ENCODE assay signal across 12 cellular contexts in genomic region chr5:167819406-167819805, GRCh38.
A peak's percentile ranks its signal among the peaks of the same experiment; 100 is the strongest.
DNase-seq lines count a peak whose midpoint lies in the region; ATAC-seq and TF ChIP-seq lines count a peak whose summit lies in the region.
"Had no signal": no experiment of that assay in that cellular context is flagged by ENCODE, and none has a peak within 500 bp of the region (broad histone marks: within the 10 kb centered on the region; RNA-seq: fewer than 3 reads in every experiment).

No MANE protein-coding gene starts in this region.

- H3K4me1 Mint-ChIP-seq in CD4-positive, alpha-beta memory T cell = no peaks in the 10 kb centered on the region

- no peak overlapping the region for H3K4me2 ChIP-seq in trophoblast cell (ENCODE audit: low read length)

- POLR2A ChIA-PET in CD4-positive, alpha-beta memory T cell (lab: Charles Lee; ENCODE audit: partially characterized antibody) = no interaction called here

- no peaks in the 10 kb centered on the region for H3K27me3 ChIP-seq in CD4-positive, alpha-beta memory T cell (ENCODE audit: insufficient read depth, low read length)
- H3K27me3 ChIP-seq in trophoblast cell (ENCODE audit: insufficient read depth, low read length) = no peaks in the 10 kb centered on the region

- no peak overlapping the region for H2BK12ac ChIP-seq in trophoblast cell (ENCODE audit: low read length)

- intact Hi-C loops in CD4-positive, alpha-beta memory T cell (cut with micrococcal nuclease) = no loop called here

- no peak overlapping the region for H3K4me3 Mint-ChIP-seq in CD4-positive, alpha-beta memory T cell
- H3K4me3 Mint-ChIP-seq: neural crest cell had no signal

- H3K18ac ChIP-seq in trophoblast cell (ENCODE audit: low read length) = no peak overlapping the region

- no peak overlapping the region for H3K23ac ChIP-seq in trophoblast cell (ENCODE audit: low read length)

- WGBS in trophoblast cell (ENCODE audit: extremely low coverage, insufficient coverage, insufficient read length) = no CpG with 5 or more reads among the region's 3 CpGs

- H3K4me3 ChIP-seq in CD4-positive, alpha-beta memory T cell (ENCODE audit: low read length in 2 of 2) = no peak overlapping the region
- H3K4me3 ChIP-seq in trophoblast cell (ENCODE audit: low read depth, low read length) = no peak overlapping the region
- H3K4me3 ChIP-seq in foreskin fibroblast (ENCODE audit: low read depth in 1 of 2, low read length in 2 of 2) = no peak overlapping the region

- H3K36me3 Mint-ChIP-seq in CD4-positive, alpha-beta memory T cell = no peaks in the 10 kb centered on the region

- no peaks in the 10 kb centered on the region for H3K4me1 ChIP-seq in CD4-positive, alpha-beta memory T cell (ENCODE audit: insufficient read depth, low read length)
- peaks cover 0 to 2% of the 10 kb centered on the region in 2 experiments for H3K4me1 ChIP-seq in trophoblast cell (ENCODE audit: control insufficient read depth in 1 of 2, insufficient read depth in 2 of 2, low read length in 2 of 2)

- peaks cover 0 to 7% (median 2%) of the 10 kb centered on the region in 8 donors for H3K9me3 Mint-ChIP-seq in CD4-positive, alpha-beta memory T cell
- H3K9me3 Mint-ChIP-seq: neural crest cell had no signal

- H3K27ac Mint-ChIP-seq in CD4-positive, alpha-beta memory T cell = no peak overlapping the region

- no peak for TF ChIP-seq CTCF in foreskin fibroblast (IDR thresholded peaks at IDR 0.05; ENCODE audit: low read depth, low read length)

- H2AFZ ChIP-seq in trophoblast cell (ENCODE audit: insufficient read depth, low read length, poor library complexity) = no peak overlapping the region

- H2BK120ac ChIP-seq in trophoblast cell (ENCODE audit: insufficient read depth, low read length, poor library complexity) = no peak overlapping the region

- no peaks in the 10 kb centered on the region for H3K36me3 ChIP-seq in CD4-positive, alpha-beta memory T cell (ENCODE audit: insufficient read depth, low read length)
- H3K36me3 ChIP-seq in trophoblast cell (ENCODE audit: control insufficient read depth in 1 of 2, insufficient read depth in 2 of 2, low read length in 2 of 2) = no peaks in the 10 kb centered on the region

- no peak overlapping the region for H4K91ac ChIP-seq in trophoblast cell (ENCODE audit: low read depth, low read length)

- CTCF ChIA-PET in CD4-positive, alpha-beta memory T cell (lab: Charles Lee; ENCODE audit: partially characterized antibody) = no interaction called here

- no peak overlapping the region for H4K8ac ChIP-seq in trophoblast cell (ENCODE audit: low read depth, low read length)

- H2BK5ac ChIP-seq in trophoblast cell (ENCODE audit: low read depth, low read length, poor library complexity) = no peak overlapping the region

- ATAC-seq in GM18505 (IDR thresholded peaks at IDR 0.05; ENCODE audit: unreplicated experiment) (peak; percentile 98), GM21360 (IDR thresholded peaks at IDR 0.05; ENCODE audit: unreplicated experiment) (peak; percentile 97), HG02973 (IDR thresholded peaks at IDR 0.05; ENCODE audit: unreplicated experiment) (peak; percentile 96), SK-N-SH treated with all-trans-retinoic acid at 6 μM for 48 hours (no peak)

- no peak overlapping the region for H3K27ac ChIP-seq in CD4-positive, alpha-beta memory T cell (ENCODE audit: low read depth, low read length)
- H3K27ac ChIP-seq in trophoblast cell (ENCODE audit: low read depth, low read length) = no peak overlapping the region

- no peak overlapping the region for H3K9ac ChIP-seq in trophoblast cell (ENCODE audit: low read length)

- H3K27me3 Mint-ChIP-seq in CD4-positive, alpha-beta memory T cell = no peaks in the 10 kb centered on the region

- no peak overlapping the region for H3K4ac ChIP-seq in trophoblast cell (ENCODE audit: low read depth, low read length)

- no peak overlapping the region for H3K14ac ChIP-seq in trophoblast cell (ENCODE audit: low read length)

- TF ChIP-seq POLR2A in GM18505 (IDR thresholded peaks at IDR 0.05; ENCODE audit: borderline replicate concordance, extremely low read depth, insufficient read depth, insufficient read length) = no peak

- no peaks in the 10 kb centered on the region for H3K9me3 ChIP-seq in CD4-positive, alpha-beta memory T cell (ENCODE audit: control insufficient read depth in 1 of 2, low read length in 2 of 2)
- peaks cover 2% of the 10 kb centered on the region for H3K9me3 ChIP-seq in trophoblast cell (ENCODE audit: insufficient read depth, low read depth, low read length)

- DNase-seq in NCI-H226 (peak; percentile 27), trophoblast cell (no peak), foreskin fibroblast (no peak)
- DNase-seq in CD4-positive, alpha-beta memory T cell = no peak
- DNase-seq: activated CD8-positive, alpha-beta memory T cell treated with anti-CD3 and anti-CD28 coated beads, Interleukin-2, amount 50 U/mL, for 4 hours; amygdala; T1000 had no signal

- H3K79me1 ChIP-seq in trophoblast cell (ENCODE audit: low read length) = no peaks in the 10 kb centered on the region

- H4K12ac ChIP-seq in trophoblast cell (ENCODE audit: low read depth, low read length) = no peak overlapping the region

- no peak overlapping the region for H2AK5ac ChIP-seq in trophoblast cell (ENCODE audit: low read length)

- no peaks in the 10 kb centered on the region for H3K79me2 ChIP-seq in trophoblast cell (ENCODE audit: control insufficient read depth, insufficient read depth, low read length, poor library complexity)

TF ChIP-seq in SK-N-SH treated with all-trans-retinoic acid at 6 μM for 48 hours, 23 proteins besides CTCF, POLR2A, EP300 and RAD21:
- TF ChIP-seq ARNTL (CRISPR knock-in tag; IDR thresholded peaks at IDR 0.05; ENCODE audit: borderline replicate concordance, low read depth) (no peak), ISL1 (CRISPR knock-in tag; IDR thresholded peaks at IDR 0.05) (no peak), ESRRG (CRISPR knock-in tag; IDR thresholded peaks at IDR 0.05) (no peak), TOX (CRISPR knock-in tag; IDR thresholded peaks at IDR 0.05; ENCODE audit: borderline replicate concordance) (no peak), ZFP30 (CRISPR knock-in tag; IDR thresholded peaks at IDR 0.05) (no peak), CSRNP3 (CRISPR knock-in tag; IDR thresholded peaks at IDR 0.05) (no peak)
